Comparison of ENCODE assay signal across 8 cellular contexts in genomic region chr19:17680235-17680722, GRCh38. TPM values are rescaled to one million over a fixed set of nuclear protein-coding genes. Genes with fewer than 3 reads are reported as not detected.
DNase-seq lines count a peak whose midpoint lies in the region; ATAC-seq and TF ChIP-seq lines count a peak whose summit lies in the region.

No MANE protein-coding gene starts in this region.

- TF ChIP-seq CTCF in BE2C (IDR thresholded peaks at IDR 0.05; ENCODE audit: low read depth, low read length) (no peak), chondrocyte (IDR thresholded peaks at IDR 0.05) (peak; percentile 22), left lung (IDR thresholded peaks at IDR 0.05) (no peak)

- ATAC-seq in left lung (peak; percentile 87), GM21423 (IDR thresholded peaks at IDR 0.05; ENCODE audit: unreplicated experiment) (no peak)

- CTCF ChIA-PET in HEK293T (lab: Yijun Ruan, JAX): no interaction called here

- H3K4me1 Mint-ChIP-seq in chondrocyte (ENCODE audit: low read depth): peaks cover 27% of the 10 kb centered on the region

- intact Hi-C loops in left lung (cut with DNase I): no loop called here

- no peaks in the 10 kb centered on the region for H3K27me3 Mint-ChIP-seq in chondrocyte (ENCODE audit: low read depth)

- peaks cover 4% of the 10 kb centered on the region for H3K36me3 ChIP-seq in BE2C
- no peaks in the 10 kb centered on the region for H3K36me3 ChIP-seq in left lung

- peak overlapping the region; percentile 84 for H3K27ac Mint-ChIP-seq in chondrocyte (ENCODE audit: unreplicated experiment)

- H3K4me3 ChIP-seq in BE2C (ENCODE audit: low read depth, low read length): no peak overlapping the region
- peak overlapping the region in 1 of 2 donors; percentile 7 for H3K4me3 ChIP-seq in left lung

- H3K9me3 Mint-ChIP-seq in chondrocyte (ENCODE audit: low read depth): no peaks in the 10 kb centered on the region

- H3K36me3 Mint-ChIP-seq in chondrocyte (ENCODE audit: low read depth): no peaks in the 10 kb centered on the region

- no peaks in the 10 kb centered on the region for H3K27me3 ChIP-seq in BE2C
- H3K27me3 ChIP-seq in left lung: peaks cover 0 to 79% of the 10 kb centered on the region in 2 donors

- DNase-seq in BE2C (peak; percentile 57), HEK293T (ENCODE audit: extremely low spot score) (peak; percentile 29), UCSD-AML1 (lab: John Stamatoyannopoulos, UW; ENCODE audit: unreplicated experiment) (peak; percentile 81), chondrocyte (ENCODE audit: low spot score) (no peak), left lung (peak; percentile 63 to 85), NCI-H2029 treated with DMSO at 0.1 percent for 48 hours (lab: John Stamatoyannopoulos, UW) (no peak)
- DNase-seq in stimulated activated CD8-positive, alpha-beta memory T cell treated with anti-CD3 and anti-CD28 coated beads, Interleukin-15, amount 100 ng/mL, for 4 hours (ENCODE audit: low read depth in 2 of 2): peak; percentile 37 to 39

- H3K4me1 ChIP-seq in BE2C (no peaks in the 10 kb centered on the region), left lung (peaks cover 0 to 20% of the 10 kb centered on the region in 2 donors)

- peak overlapping the region; percentile 59 for H3K4me3 Mint-ChIP-seq in chondrocyte (ENCODE audit: unreplicated experiment)

- POLR2A ChIA-PET in HEK293T (lab: Yijun Ruan, JAX): no interaction called here

- H3K27ac ChIP-seq in left lung: no peak overlapping the region

- H3K9me3 ChIP-seq in BE2C (no peaks in the 10 kb centered on the region), left lung (no peaks in the 10 kb centered on the region)

TF ChIP-seq in HEK293T, 16 proteins besides CTCF, POLR2A, EP300 and RAD21:
- TF ChIP-seq SUZ12 (IDR thresholded peaks at IDR 0.05) (no peak), BHLHE40 (IDR thresholded peaks at IDR 0.05; ENCODE audit: borderline replicate concordance) (no peak), ARNT (IDR thresholded peaks at IDR 0.05) (no peak), LEF1 (IDR thresholded peaks at IDR 0.05; ENCODE audit: borderline replicate concordance) (no peak)

RNA-seq across cellular contexts. Expression of gene UNC13A, which starts 7.9 kb away (rescaled TPM):
- 47.3 TPM for polyA plus RNA-seq in BE2C (2012; ENCODE audit: insufficient read depth, insufficient read length, low read depth)
- total RNA-seq in chondrocyte (2.0 to 3.9 TPM (median 2.1 TPM) in 3 replicates), left lung (under 1 TPM; 0.15 to 0.37 TPM)

RNA-seq across cellular contexts. Expression of gene MAP1S, which starts 39.0 kb away (rescaled TPM):
- polyA plus RNA-seq in BE2C (2012; ENCODE audit: insufficient read depth, insufficient read length, low read depth): 288 TPM
- 34.7 to 64.4 TPM (median 61.3 TPM) in 3 replicates for total RNA-seq in chondrocyte
- 10 to 100 TPM; 65.1 to 82.2 TPM for total RNA-seq in left lung

Comparison
In these comparisons a context has a peak if more than half of its experiments do, and no peak if none do; other contexts are left out.
1. DNase-seq: peak in BE2C (single experiment), HEK293T (single experiment), UCSD-AML1 (single experiment), left lung (2 of 2) and stimulated activated CD8-positive, alpha-beta memory T cell treated with anti-CD3 and anti-CD28 coated beads, Interleukin-15, amount 100 ng/mL, for 4 hours (2 of 2); none in chondrocyte (single experiment) and NCI-H2029 treated with DMSO at 0.1 percent for 48 hours (single experiment).